In the genomic region with DNA sequence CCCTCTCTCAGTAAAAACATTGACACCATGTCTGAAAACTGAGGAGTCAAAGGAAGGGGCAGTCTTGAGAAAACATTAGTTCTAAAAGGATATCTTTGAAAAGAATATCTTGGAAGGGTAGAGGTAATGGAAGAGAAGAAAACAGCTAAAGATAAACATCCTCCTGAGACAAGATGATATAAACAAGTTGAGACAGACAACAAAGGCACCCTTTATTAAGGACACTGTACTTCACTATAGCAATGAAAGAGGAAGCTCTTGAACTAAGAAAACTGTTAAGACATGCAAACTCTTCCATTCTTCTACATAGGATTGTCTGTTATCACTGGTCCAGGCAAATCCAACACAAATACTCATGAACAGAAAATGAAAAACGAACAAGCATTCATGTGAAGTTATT, we compare ENCODE assay signal across 25 cellular contexts.
"Had no signal": no experiment of that assay in that cellular context is flagged by ENCODE, and none has a peak within 500 bp of the region (broad histone marks: within the 10 kb centered on the region; RNA-seq: fewer than 3 reads in every experiment).

No MANE protein-coding gene starts in this region.

- H3K27ac ChIP-seq: brain microvascular endothelial cell, cardiac muscle cell, SJSA1 had no signal

- DNase-seq: activated B cell treated with CpG ODN at 0.5 μM for 24 hours; activated CD4-positive, alpha-beta T cell treated with anti-CD3 and anti-CD28 coated beads for 1 hour; activated CD4-positive, alpha-beta T cell treated with anti-CD3 and anti-CD28 coated beads, Interleukin-2, amount 10 ng/mL, durations not matched to agents 24 days and 14 days; activated CD4-positive, alpha-beta T cell treated with anti-CD3 and anti-CD28 coated beads, Interleukin-2, amount 50 U/mL, for 48 hours; activated CD8-positive, alpha-beta memory T cell treated with anti-CD3 and anti-CD28 coated beads, Interleukin-2, amount 10 ng/mL, durations not matched to agents 7 days and 5 days; activated gamma-delta T cell; activated naive CD4-positive, alpha-beta T cell treated with anti-CD3 and anti-CD28 coated beads for 36 hours; activated T-cell treated with anti-CD3 and anti-CD28 coated beads, Interleukin-2, amount 50 U/mL, for 4 hours; amygdala; brain microvascular endothelial cell; cerebellar nuclear complex; Karpas-422; MV-4-11; NCI-H1092 treated with DMSO at 0.1 percent for 48 hours; NCI-H1436; NCI-H1694 treated with DMSO at 0.1 percent for 48 hours; NCI-H2081; NCI-H510A treated with DMSO at 0.1 percent for 48 hours; NCI-H69; NK-92 treated with Interleukin-12 subunit alpha and Interleukin-12 subunit beta, amount 100 ng/mL, for 24 hours; SHP77 had no signal

- H3K4me3 ChIP-seq: cardiac muscle cell, SJSA1 had no signal

- H3K4me1 ChIP-seq: SJSA1 had no signal

- H3K27me3 ChIP-seq: brain microvascular endothelial cell, cardiac muscle cell, SJSA1 had no signal

- ATAC-seq: activated CD8-positive, alpha-beta memory T cell treated with anti-CD3 and anti-CD28 coated beads, Interleukin-2, amount 10 ng/mL, durations not matched to agents 7 days and 5 days; activated T-cell treated with anti-CD3 and anti-CD28 coated beads, Interleukin-2, amount 50 U/mL, for 4 hours; activated T-helper 17 cell treated with anti-CD3 and anti-CD28 coated beads, Interleukin-2, amount 50 U/mL, for 72 hours had no signal

- H3K9me3 ChIP-seq: SJSA1 had no signal

- FAIRE-seq: RCC 7860 had no signal

- H3K36me3 ChIP-seq: cardiac muscle cell, SJSA1 had no signal
